8 cellular contexts compared by ENCODE assay signal in genomic region chr1:202546796-202547195, GRCh38.
DNase-seq lines count a peak whose midpoint lies in the region; ATAC-seq and TF ChIP-seq lines count a peak whose summit lies in the region.
"Not testable (repeated sequence)": the region's sequence is repeated elsewhere in the genome, so short reads cannot be mapped to it uniquely, and the experiment has no call there.

No MANE protein-coding gene starts in this region.

- not testable (repeated sequence) for H3K27me3 ChIP-seq in cardiac muscle cell; smooth muscle cell (ENCODE audit: low read depth)

- H3K4me3 ChIP-seq in cardiac muscle cell, smooth muscle cell: not testable (repeated sequence)

- not testable (repeated sequence) for H3F3A ChIP-seq in smooth muscle cell (ENCODE audit: low read depth)

- TF ChIP-seq CTCF in cardiac muscle cell (IDR thresholded peaks at IDR 0.05; ENCODE audit: low read depth, low read length); smooth muscle cell (IDR thresholded peaks at IDR 0.05; ENCODE audit: borderline replicate concordance, insufficient read depth, poor library complexity, severe bottlenecking): not testable (repeated sequence)

- DNase-seq in Daoy (ENCODE audit: low read depth) (peak; percentile 25), RPMI8226 (peak; percentile 30), cardiac muscle cell (ENCODE audit: low read depth in 1 of 2, low spot score in 1 of 2) (peak in 1 of 2 donors; percentile 51)
- DNase-seq in smooth muscle cell (lab: John Stamatoyannopoulos, UW; ENCODE audit: unreplicated experiment) = not testable (repeated sequence)

- H3K4me2 ChIP-seq in smooth muscle cell = peak overlapping the region; percentile 70

- H3K9me3 ChIP-seq in cardiac muscle cell (ENCODE audit: low read depth); smooth muscle cell (replicated peaks; ENCODE audit: low read depth): not testable (repeated sequence)

- not testable (repeated sequence) for H2AFZ ChIP-seq in smooth muscle cell (ENCODE audit: low read depth)

- not testable (repeated sequence) for H3K79me2 ChIP-seq in smooth muscle cell (ENCODE audit: low read depth)

- H4K20me1 ChIP-seq in smooth muscle cell (ENCODE audit: low read depth) = not testable (repeated sequence)

- not testable (repeated sequence) for H3K36me3 ChIP-seq in cardiac muscle cell; smooth muscle cell (ENCODE audit: low read depth)

- peak; percentile 82 for ATAC-seq in GM19025 (IDR thresholded peaks at IDR 0.05; ENCODE audit: low read depth, unreplicated experiment)
- ATAC-seq in GM21529 (IDR thresholded peaks at IDR 0.05; ENCODE audit: unreplicated experiment) = peak; percentile 90
- ATAC-seq in HG02885 (IDR thresholded peaks at IDR 0.05; ENCODE audit: poor library complexity, unreplicated experiment) = peak; percentile 73
- ATAC-seq in HG03354 (IDR thresholded peaks at IDR 0.05; ENCODE audit: poor library complexity, severe bottlenecking, unreplicated experiment) = peak; percentile 87

- H3K4me1 ChIP-seq in cardiac muscle cell (ENCODE audit: low read depth) = peaks cover 33% of the 10 kb centered on the region
- not testable (repeated sequence) for H3K4me1 ChIP-seq in smooth muscle cell (ENCODE audit: low read depth)

- H3K27ac ChIP-seq in cardiac muscle cell = peak overlapping the region; percentile 72
- peak overlapping the region; percentile 31 for H3K27ac ChIP-seq in smooth muscle cell (ENCODE audit: low read depth)

- WGBS in smooth muscle cell (ENCODE audit: low lambda C conversion rate) = 41% methylated on average over 3 of the region's 3 CpGs

- H3K9ac ChIP-seq in smooth muscle cell (ENCODE audit: low read depth) = not testable (repeated sequence)
